ENCODE assay signal across 20 cellular contexts in genomic region chr9:100229561-100229960, GRCh38.
"Had no signal": no experiment of that assay in that cellular context is flagged by ENCODE, and none has a peak within 500 bp of the region (broad histone marks: within the 10 kb centered on the region; RNA-seq: fewer than 3 reads in every experiment).

No MANE protein-coding gene starts in this region.

- H3K36me3 ChIP-seq: neural progenitor cell, prostate gland had no signal

- H3K4me1 ChIP-seq: neural progenitor cell, prostate gland, upper lobe of left lung had no signal

- H3K4me3 ChIP-seq: mucosa of descending colon, neural progenitor cell, prostate gland, skin epidermis, upper lobe of left lung had no signal

- ATAC-seq: activated naive CD8-positive, alpha-beta T cell treated with anti-CD3 and anti-CD28 coated beads, Interleukin-2, amount 50 U/mL, for 24 hours; left ventricle myocardium superior; mucosa of descending colon; right cardiac atrium; stimulated activated naive CD8-positive, alpha-beta T cell treated with anti-CD3 and anti-CD28 coated beads, Interleukin-15, amount 100 ng/mL, for 72 hours had no signal

- H3K27me3 ChIP-seq: neural progenitor cell, upper lobe of left lung had no signal

- DNase-seq: activated CD4-positive, alpha-beta T cell treated with anti-CD3 and anti-CD28 coated beads, Interleukin-2, amount 10 ng/mL, durations not matched to agents 7 days and 5 days; activated CD8-positive, alpha-beta memory T cell treated with anti-CD3 and anti-CD28 coated beads, Interleukin-2, amount 50 U/mL, for 4 hours; activated effector memory CD4-positive, alpha-beta T cell treated with Interleukin-2 at 50 U/mL for 16 hours; activated naive CD4-positive, alpha-beta T cell treated with anti-CD3 and anti-CD28 coated beads, Interleukin-2, amount 10 ng/mL, durations not matched to agents 7 days and 5 days; activated naive CD8-positive, alpha-beta T cell treated with anti-CD3 and anti-CD28 coated beads, Interleukin-2, amount 50 U/mL, for 24 hours; activated T-cell treated with anti-CD3 and anti-CD28 coated beads, Interleukin-2, amount 50 U/mL, for 48 hours; anterior cingulate cortex; caudate nucleus; immature natural killer cell; left ventricle myocardium superior; mucosa of descending colon; naive B cell; right cardiac atrium; stimulated activated CD4-positive, alpha-beta T cell treated with anti-CD3 and anti-CD28 coated beads, Interleukin-15, amount 100 ng/mL, for 24 hours; stimulated activated CD4-positive, alpha-beta T cell treated with anti-CD3 and anti-CD28 coated beads, Interleukin-2, amount 100 ng/mL, for 48 hours; stimulated activated naive CD8-positive, alpha-beta T cell treated with anti-CD3 and anti-CD28 coated beads, Interleukin-15, amount 100 ng/mL, for 72 hours; upper lobe of left lung had no signal

- H3K9me3 ChIP-seq: mucosa of descending colon, prostate gland, upper lobe of left lung had no signal

- H3K27ac ChIP-seq: neural progenitor cell, prostate gland, skin epidermis, upper lobe of left lung had no signal
